Comparison of ENCODE assay signal across 9 cellular contexts in the genomic region with DNA sequence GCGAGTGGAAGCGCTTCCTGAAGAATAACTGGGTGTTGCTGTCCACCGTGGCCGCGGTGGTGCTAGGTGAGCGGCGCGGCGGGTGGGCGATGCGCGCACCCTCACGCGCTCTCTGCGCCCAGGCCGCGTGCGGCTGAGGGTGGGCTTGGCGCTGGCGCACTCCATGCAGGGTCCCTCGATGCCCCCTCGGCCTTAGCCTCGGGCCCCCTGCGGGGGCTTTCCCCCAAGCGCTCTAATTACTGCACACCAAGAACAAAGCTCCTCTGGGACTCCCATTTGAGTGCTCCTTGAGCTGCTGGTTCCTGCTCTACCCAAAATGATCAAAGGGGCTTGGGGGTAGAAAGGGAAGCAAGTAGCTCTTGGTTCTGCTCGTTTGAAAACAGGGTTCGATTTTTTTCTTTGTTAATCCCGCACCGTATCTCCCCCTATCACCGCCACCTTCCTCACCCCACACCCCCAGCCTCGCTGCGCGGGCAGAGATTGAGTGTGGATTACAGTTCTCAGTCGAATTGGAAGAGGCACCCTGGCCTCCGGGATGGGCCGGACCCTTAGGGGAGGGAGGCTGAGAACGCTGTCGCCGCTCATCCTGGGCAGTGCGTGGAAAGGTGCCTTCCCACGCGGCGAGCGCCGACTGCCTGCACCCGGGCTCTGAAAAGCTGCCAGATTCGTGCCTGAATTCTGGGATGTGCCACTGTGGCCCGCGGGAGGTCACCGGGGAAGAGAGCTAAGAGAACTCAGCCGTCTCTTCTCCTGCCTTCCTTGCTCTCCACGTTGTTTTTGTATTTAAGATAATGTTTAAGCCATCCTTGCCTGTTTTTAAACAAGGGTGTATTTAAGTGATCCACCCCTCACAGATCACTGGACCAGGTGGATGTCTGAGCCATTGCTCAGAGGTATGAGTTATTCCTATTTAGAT.
DNase-seq lines count a peak whose midpoint lies in the region; ATAC-seq and TF ChIP-seq lines count a peak whose summit lies in the region.
"Had no signal": no experiment of that assay in that cellular context is flagged by ENCODE, and none has a peak within 500 bp of the region (broad histone marks: within the 10 kb centered on the region; RNA-seq: fewer than 3 reads in every experiment).

No MANE protein-coding gene starts in this region.

- no peak for TF ChIP-seq CTCF in WERI-Rb-1 (IDR thresholded peaks at IDR 0.05; ENCODE audit: low read depth, low read length)

- no peaks in the 10 kb centered on the region for H3K9me3 ChIP-seq in WERI-Rb-1 (ENCODE audit: severe bottlenecking)

- H3K36me3 ChIP-seq in WERI-Rb-1: no peaks in the 10 kb centered on the region

- peak overlapping the region; percentile 51 for H3K4me3 ChIP-seq in WERI-Rb-1 (ENCODE audit: low read depth, low read length)

- intact Hi-C loops in posterior cingulate gyrus (cut with DNase I): no loop called here

- H3K27me3 ChIP-seq in WERI-Rb-1 (ENCODE audit: insufficient read depth, low read depth, severe bottlenecking): peaks cover 14% of the 10 kb centered on the region

- no peak overlapping the region for H3K27ac ChIP-seq in WERI-Rb-1

- ATAC-seq in HG02623 (IDR thresholded peaks at IDR 0.05; ENCODE audit: unreplicated experiment): peak; percentile 11

- DNase-seq in NCI-H2171 treated with DMSO at 0.1 percent for 48 hours (lab: John Stamatoyannopoulos, UW) (peak; percentile 54), NCI-H2171 (lab: John Stamatoyannopoulos, UW) (no peak), WERI-Rb-1 (peak; percentile 14), germinal center (ENCODE audit: low spot score) (peak; percentile 26), posterior cingulate gyrus (peak in 8 of 10 donors; percentile 17 to 88 (median 36)), NCI-H2196 (lab: John Stamatoyannopoulos, UW; ENCODE audit: unreplicated experiment) (no peak), medulla oblongata (ENCODE audit: extremely low spot score) (no peak)
- DNase-seq: DND-41 had no signal

Comparison
In these comparisons a context has a peak if more than half of its experiments do, and no peak if none do; other contexts are left out.
1. DNase-seq: peak in NCI-H2171 treated with DMSO at 0.1 percent for 48 hours (single experiment), WERI-Rb-1 (single experiment), germinal center (single experiment) and posterior cingulate gyrus (8 of 10); none in NCI-H2171 (single experiment), NCI-H2196 (single experiment) and medulla oblongata (single experiment).